ENCODE assay signal across 9 cellular contexts in genomic region chr15:28318122-28318521, GRCh38. TPM values are rescaled to one million over a fixed set of nuclear protein-coding genes. Genes with fewer than 3 reads are reported as not detected.
"Had no signal": no experiment of that assay in that cellular context is flagged by ENCODE, and none has a peak within 500 bp of the region (broad histone marks: within the 10 kb centered on the region; RNA-seq: fewer than 3 reads in every experiment).

No MANE protein-coding gene starts in this region.

RNA-seq across cellular contexts. Expression of gene GOLGA6L24, which starts 39.8 kb away (rescaled TPM):
- total RNA-seq: activated B cell treated with CpG ODN at 0.5 μM for 24 hours; activated CD4-positive, alpha-beta memory T cell treated with anti-CD3 and anti-CD28 coated beads, Interleukin-2, amount 10 ng/mL, durations not matched to agents 7 days and 5 days; activated CD4-positive, alpha-beta T cell treated with anti-CD3 and anti-CD28 coated beads, Interleukin-2, amount 10 ng/mL, durations not matched to agents 7 days and 5 days; activated CD8-positive, alpha-beta memory T cell treated with anti-CD3 and anti-CD28 coated beads, Interleukin-2, amount 10 ng/mL, durations not matched to agents 7 days and 5 days; activated CD8-positive, alpha-beta T cell treated with anti-CD3 and anti-CD28 coated beads, Interleukin-2, amount 10 ng/mL, durations not matched to agents 7 days and 5 days; activated naive CD8-positive, alpha-beta T cell treated with anti-CD3 and anti-CD28 coated beads, Interleukin-2, amount 10 ng/mL, durations not matched to agents 7 days and 5 days; activated T-helper 2 cell treated with anti-CD3 and anti-CD28 coated beads, Interferon-gamma antibody, Interleukin-2, Interleukin-4, amounts not matched to agents 10 μg/mL and 5 μg/mL and 100 μg/mL, durations not matched to agents 14 hours and 24 hours and 36 hours; bronchial epithelial cell; cardiac muscle cell had no signal
